27 cellular contexts compared by ENCODE assay signal in genomic region chr19:2824129-2824528, GRCh38. TPM values are rescaled to one million over a fixed set of nuclear protein-coding genes. Genes with fewer than 3 reads are reported as not detected.
"Had no signal": no experiment of that assay in that cellular context is flagged by ENCODE, and none has a peak within 500 bp of the region (broad histone marks: within the 10 kb centered on the region; RNA-seq: fewer than 3 reads in every experiment).

No MANE protein-coding gene starts in this region.

- H3K4me1 ChIP-seq: SJCRH30 had no signal

- H3K4me3 ChIP-seq: cardiac muscle cell, SJCRH30 had no signal

- H3K36me3 ChIP-seq: SJCRH30 had no signal

- FAIRE-seq: astrocyte had no signal

- DNase-seq: activated CD4-positive, alpha-beta memory T cell treated with anti-CD3 and anti-CD28 coated beads for 36 hours; activated CD4-positive, alpha-beta T cell treated with anti-CD3 and anti-CD28 coated beads, Interleukin-2, amount 10 ng/mL, durations not matched to agents 7 days and 5 days; activated CD4-positive, CD25-positive, alpha-beta regulatory T cell; activated CD8-positive, alpha-beta memory T cell treated with anti-CD3 and anti-CD28 coated beads for 24 hours; activated gamma-delta T cell; activated naive CD4-positive, alpha-beta T cell treated with anti-CD3 and anti-CD28 coated beads for 36 hours; activated T-cell treated with anti-CD3 and anti-CD28 coated beads for 4 hours; activated T-cell treated with anti-CD3 and anti-CD28 coated beads, Interleukin-2, amount 50 U/mL, for 48 hours; amygdala; NCI-H1092; NCI-H1417; NCI-H2029; NCI-H2107; NCI-H2171 treated with DMSO at 0.1 percent for 48 hours; NCI-H226; NCI-H526; NCI-H82; Right ventricle myocardium superior; SJCRH30; SK-N-SH; T-helper 1 cell had no signal

- H3K27me3 ChIP-seq: cardiac muscle cell, SJCRH30 had no signal

- H3K9me3 ChIP-seq: SJCRH30, SK-N-SH had no signal

- H3K27ac ChIP-seq: cardiac muscle cell, SJCRH30, VCaP had no signal

- ATAC-seq: activated T-helper 17 cell treated with anti-CD3 and anti-CD28 coated beads, Interleukin-2, amount 50 U/mL, for 72 hours had no signal

RNA-seq across cellular contexts. Expression of gene ZNF556, which starts 43.0 kb away (rescaled TPM):
- total RNA-seq: activated CD4-positive, alpha-beta memory T cell treated with anti-CD3 and anti-CD28 coated beads for 36 hours; activated CD4-positive, alpha-beta T cell treated with anti-CD3 and anti-CD28 coated beads, Interleukin-2, amount 10 ng/mL, durations not matched to agents 7 days and 5 days; activated naive CD4-positive, alpha-beta T cell treated with anti-CD3 and anti-CD28 coated beads for 36 hours; astrocyte; MCF 10A; Right ventricle myocardium superior; T-helper 2 cell treated with Interferon-gamma antibody and Interleukin-4, amounts not matched to agents 100 ng/mL and 5 ng/mL, for 36 hours had no signal
